10 cellular contexts compared by ENCODE assay signal in genomic region chr1:212488436-212489283, GRCh38. TPM values are rescaled to one million over a fixed set of nuclear protein-coding genes. Genes with fewer than 3 reads are reported as not detected.
DNase-seq lines count a peak whose midpoint lies in the region; ATAC-seq and TF ChIP-seq lines count a peak whose summit lies in the region.
"Had no signal": no experiment of that assay in that cellular context is flagged by ENCODE, and none has a peak within 500 bp of the region (broad histone marks: within the 10 kb centered on the region; RNA-seq: fewer than 3 reads in every experiment).

No MANE protein-coding gene starts in this region.

- H3K4me1 Mint-ChIP-seq in T-helper 2 cell treated with Interferon-gamma antibody and Interleukin-4, amounts not matched to agents 5 μg/mL and 100 μg/mL, for 36 hours (ENCODE audit: low read depth), result no peaks in the 10 kb centered on the region
- peaks cover 3% of the 10 kb centered on the region for H3K4me1 Mint-ChIP-seq in activated T-helper 2 cell treated with anti-CD3 and anti-CD28 coated beads, Interferon-gamma antibody, Interleukin-2, Interleukin-4, amounts not matched to agents 10 μg/mL and 5 μg/mL and 100 μg/mL, durations not matched to agents 14 hours and 24 hours and 36 hours (ENCODE audit: low read depth)

- intact Hi-C loops in sciatic nerve (cut with DNase I), result no loop called here
- intact Hi-C loops in activated T-helper 2 cell treated with anti-CD3 and anti-CD28 coated beads, Interferon-gamma antibody, Interleukin-2, Interleukin-4, amounts not matched to agents 10 μg/mL and 5 μg/mL and 100 μg/mL, durations not matched to agents 14 hours and 24 hours and 36 hours (cut with micrococcal nuclease), result no loop called here

- H3K36me3 Mint-ChIP-seq in T-helper 2 cell treated with Interferon-gamma antibody and Interleukin-4, amounts not matched to agents 5 μg/mL and 100 μg/mL, for 36 hours (ENCODE audit: low read depth), result no peaks in the 10 kb centered on the region
- H3K36me3 Mint-ChIP-seq in activated T-helper 2 cell treated with anti-CD3 and anti-CD28 coated beads, Interferon-gamma antibody, Interleukin-2, Interleukin-4, amounts not matched to agents 10 μg/mL and 5 μg/mL and 100 μg/mL, durations not matched to agents 14 hours and 24 hours and 36 hours (ENCODE audit: low read depth), result no peaks in the 10 kb centered on the region

- H3K9me3 Mint-ChIP-seq in T-helper 2 cell treated with Interferon-gamma antibody and Interleukin-4, amounts not matched to agents 5 μg/mL and 100 μg/mL, for 36 hours, result no peaks in the 10 kb centered on the region
- no peaks in the 10 kb centered on the region for H3K9me3 Mint-ChIP-seq in activated T-helper 2 cell treated with anti-CD3 and anti-CD28 coated beads, Interferon-gamma antibody, Interleukin-2, Interleukin-4, amounts not matched to agents 10 μg/mL and 5 μg/mL and 100 μg/mL, durations not matched to agents 14 hours and 24 hours and 36 hours

- peaks cover 5% of the 10 kb centered on the region for H3K27me3 Mint-ChIP-seq in T-helper 2 cell treated with Interferon-gamma antibody and Interleukin-4, amounts not matched to agents 5 μg/mL and 100 μg/mL, for 36 hours (ENCODE audit: low read depth)
- H3K27me3 Mint-ChIP-seq in activated T-helper 2 cell treated with anti-CD3 and anti-CD28 coated beads, Interferon-gamma antibody, Interleukin-2, Interleukin-4, amounts not matched to agents 10 μg/mL and 5 μg/mL and 100 μg/mL, durations not matched to agents 14 hours and 24 hours and 36 hours (ENCODE audit: low read depth), result peaks cover 8% of the 10 kb centered on the region

- TF ChIP-seq CTCF in fibroblast of villous mesenchyme (IDR thresholded peaks at IDR 0.05; ENCODE audit: insufficient read depth, low read depth, low read length), result no peak

- no peak overlapping the region for H3K27ac Mint-ChIP-seq in T-helper 2 cell treated with Interferon-gamma antibody and Interleukin-4, amounts not matched to agents 5 μg/mL and 100 μg/mL, for 36 hours
- H3K27ac Mint-ChIP-seq in activated T-helper 2 cell treated with anti-CD3 and anti-CD28 coated beads, Interferon-gamma antibody, Interleukin-2, Interleukin-4, amounts not matched to agents 10 μg/mL and 5 μg/mL and 100 μg/mL, durations not matched to agents 14 hours and 24 hours and 36 hours, result no peak overlapping the region

- DNase-seq in COR-L47 (lab: John Stamatoyannopoulos, UW) (peak; percentile 48), fibroblast of villous mesenchyme (ENCODE audit: low read depth) (peak; percentile 88), sciatic nerve (ENCODE audit: low spot score) (no peak), NCI-H2227 treated with DMSO at 0.1 percent for 48 hours (lab: John Stamatoyannopoulos, UW) (no peak)
- peak; percentile 10 for DNase-seq in T-helper 2 cell treated with Interferon-gamma antibody and Interleukin-4, amounts not matched to agents 5 μg/mL and 100 μg/mL, for 36 hours (ENCODE audit: low spot score)
- no peak for DNase-seq in activated T-helper 2 cell treated with anti-CD3 and anti-CD28 coated beads, Interferon-gamma antibody, Interleukin-2, Interleukin-4, amounts not matched to agents 10 μg/mL and 5 μg/mL and 100 μg/mL, durations not matched to agents 14 hours and 24 hours and 36 hours (ENCODE audit: low spot score)

- H3K4me3 ChIP-seq in fibroblast of villous mesenchyme (ENCODE audit: low read depth, low read length), result no peak overlapping the region
- H3K4me3 ChIP-seq: ovary, SK-N-MC had no signal

- ATAC-seq in GM18907 (IDR thresholded peaks at IDR 0.05; ENCODE audit: unreplicated experiment) (peak; percentile 67), HG03280 (IDR thresholded peaks at IDR 0.05; ENCODE audit: unreplicated experiment) (peak; percentile 86), sciatic nerve (peak; percentile 93)

- no peak overlapping the region for H3K4me3 Mint-ChIP-seq in T-helper 2 cell treated with Interferon-gamma antibody and Interleukin-4, amounts not matched to agents 5 μg/mL and 100 μg/mL, for 36 hours
- no peak overlapping the region for H3K4me3 Mint-ChIP-seq in activated T-helper 2 cell treated with anti-CD3 and anti-CD28 coated beads, Interferon-gamma antibody, Interleukin-2, Interleukin-4, amounts not matched to agents 10 μg/mL and 5 μg/mL and 100 μg/mL, durations not matched to agents 14 hours and 24 hours and 36 hours (ENCODE audit: low read depth)

RNA-seq across cellular contexts. Expression of gene NENF, which starts 55.9 kb away (rescaled TPM):
- 26.8 and 36.7 TPM in 2 replicates for total RNA-seq in fibroblast of villous mesenchyme
- 65.8 TPM for total RNA-seq in sciatic nerve
- total RNA-seq in activated T-helper 2 cell treated with anti-CD3 and anti-CD28 coated beads, Interferon-gamma antibody, Interleukin-2, Interleukin-4, amounts not matched to agents 10 μg/mL and 5 μg/mL and 100 μg/mL, durations not matched to agents 14 hours and 24 hours and 36 hours, result 41.6 and 42.5 TPM in 2 replicates

Comparison
In these comparisons a context has a peak if more than half of its experiments do, and no peak if none do; other contexts are left out.
1. DNase-seq: peak in COR-L47 (single experiment), T-helper 2 cell treated with Interferon-gamma antibody and Interleukin-4, amounts not matched to agents 5 μg/mL and 100 μg/mL, for 36 hours (single experiment) and fibroblast of villous mesenchyme (single experiment); none in sciatic nerve (single experiment), NCI-H2227 treated with DMSO at 0.1 percent for 48 hours (single experiment) and activated T-helper 2 cell treated with anti-CD3 and anti-CD28 coated beads, Interferon-gamma antibody, Interleukin-2, Interleukin-4, amounts not matched to agents 10 μg/mL and 5 μg/mL and 100 μg/mL, durations not matched to agents 14 hours and 24 hours and 36 hours (single experiment).
2. Peak in every context shown above with its lines, with median percentiles within 50 percentile points of each other: ATAC-seq.